8 cellular contexts compared by ENCODE assay signal in genomic region chr6:136251394-136251793, GRCh38. TPM values are rescaled to one million over a fixed set of nuclear protein-coding genes. Genes with fewer than 3 reads are reported as not detected.
A peak's percentile ranks its signal among the peaks of the same experiment; 100 is the strongest.
DNase-seq lines count a peak whose midpoint lies in the region; ATAC-seq and TF ChIP-seq lines count a peak whose summit lies in the region.
"Had no signal": no experiment of that assay in that cellular context is flagged by ENCODE, and none has a peak within 500 bp of the region (broad histone marks: within the 10 kb centered on the region; RNA-seq: fewer than 3 reads in every experiment).

No MANE protein-coding gene starts in this region.

- peaks cover 6% of the 10 kb centered on the region for H3F3A ChIP-seq in Loucy (ENCODE audit: low read depth)

- H3K4me3 Mint-ChIP-seq in activated naive CD8-positive, alpha-beta T cell treated with anti-CD3 and anti-CD28 coated beads for 36 hours = peak overlapping the region; percentile 91
- peak overlapping the region; percentile 92 to 93 (median 92) for H3K4me3 Mint-ChIP-seq in nephron

- no peaks in the 10 kb centered on the region for H3K27me3 Mint-ChIP-seq in activated naive CD8-positive, alpha-beta T cell treated with anti-CD3 and anti-CD28 coated beads for 36 hours
- no peaks in the 10 kb centered on the region for H3K27me3 Mint-ChIP-seq in nephron (ENCODE audit: low read depth)

- peak overlapping the region; percentile 86 for H3K4me2 ChIP-seq in Loucy (ENCODE audit: low read depth, low read length, poor library complexity, severe bottlenecking)

- no peaks in the 10 kb centered on the region; the same call in 1 of the 2 replicates for H3K36me3 ChIP-seq in Loucy (ENCODE audit: insufficient read depth, low read length)

- H3K9me3 Mint-ChIP-seq in activated naive CD8-positive, alpha-beta T cell treated with anti-CD3 and anti-CD28 coated beads for 36 hours = no peaks in the 10 kb centered on the region
- no peaks in the 10 kb centered on the region for H3K9me3 Mint-ChIP-seq in nephron

- no peaks in the 10 kb centered on the region for H3K9me2 ChIP-seq in Loucy (replicated peaks; ENCODE audit: low read depth, low read length)

- no peak overlapping the region for H3K27ac Mint-ChIP-seq in activated naive CD8-positive, alpha-beta T cell treated with anti-CD3 and anti-CD28 coated beads for 36 hours
- no peak overlapping the region for H3K27ac Mint-ChIP-seq in nephron

- H4K20me1 ChIP-seq in Loucy (ENCODE audit: insufficient read depth, low read length, poor library complexity, severe bottlenecking) = no peaks in the 10 kb centered on the region

- TF ChIP-seq CTCF in GM12864 (IDR thresholded peaks at IDR 0.05; ENCODE audit: low read depth, low read length, missing control alignments) (no peak), Loucy (conservative IDR thresholded peaks at IDR 0.05; ENCODE audit: low read length) (no peak), nephron (IDR thresholded peaks at IDR 0.05; ENCODE audit: unreplicated experiment in 3 of 3) (no peak)

- H3K4me3 ChIP-seq in GM12864 (ENCODE audit: low read depth, low read length) = peak overlapping the region; percentile 78; the same call in 1 of the 2 replicates
- H3K4me3 ChIP-seq in Loucy (ENCODE audit: low read length, poor library complexity, severe bottlenecking) = peak overlapping the region; percentile 92

- no peak overlapping the region for H3K9ac ChIP-seq in Loucy (ENCODE audit: low read depth, low read length, poor library complexity, severe bottlenecking)

- peaks cover 39% of the 10 kb centered on the region for H3K36me3 Mint-ChIP-seq in activated naive CD8-positive, alpha-beta T cell treated with anti-CD3 and anti-CD28 coated beads for 36 hours
- no peaks in the 10 kb centered on the region for H3K36me3 Mint-ChIP-seq in nephron (ENCODE audit: low read depth)

- ATAC-seq in GM21529 (IDR thresholded peaks at IDR 0.05; ENCODE audit: unreplicated experiment) = no peak

- DNase-seq in GM12864 (ENCODE audit: low read depth) = no peak
- no peak for DNase-seq in activated naive CD8-positive, alpha-beta T cell treated with anti-CD3 and anti-CD28 coated beads for 36 hours
- DNase-seq in H4 (ENCODE audit: low spot score) = no peak
- DNase-seq in amygdala (lab: John Stamatoyannopoulos, UW) = no peak
- DNase-seq: left lung had no signal

- H3K9me3 ChIP-seq in Loucy (ENCODE audit: insufficient read depth, low read depth, low read length) = no peaks in the 10 kb centered on the region
- H3K9me3 ChIP-seq: left lung had no signal

- H3K4me1 ChIP-seq in Loucy (ENCODE audit: insufficient read depth, low read length, poor library complexity, severe bottlenecking) = peaks cover 15% of the 10 kb centered on the region

- no peaks in the 10 kb centered on the region for H3K27me3 ChIP-seq in Loucy (ENCODE audit: insufficient read depth, low read length, poor library complexity, severe bottlenecking)
- H3K27me3 ChIP-seq: left lung had no signal

- H2AFZ ChIP-seq in Loucy (ENCODE audit: low read length) = no peak overlapping the region

- peaks cover 34% of the 10 kb centered on the region for H3K79me2 ChIP-seq in Loucy (ENCODE audit: insufficient read depth, low read length)

- H3K4me1 Mint-ChIP-seq in activated naive CD8-positive, alpha-beta T cell treated with anti-CD3 and anti-CD28 coated beads for 36 hours = peaks cover 33% of the 10 kb centered on the region
- peaks cover 14% of the 10 kb centered on the region for H3K4me1 Mint-ChIP-seq in nephron

RNA-seq across cellular contexts. Expression of gene MTFR2, which starts 1.3 kb away (rescaled TPM):
- total RNA-seq in activated naive CD8-positive, alpha-beta T cell treated with anti-CD3 and anti-CD28 coated beads for 36 hours = 10 to 100 TPM; 28.4 to 30.0 TPM
- 2.1 and 4.5 TPM in 2 replicates for total RNA-seq in H4 (2014; rRNA removed; shearing (Covaris generic))

RNA-seq across cellular contexts. Expression of gene BCLAF1, which starts 38.3 kb away (rescaled TPM):
- 100 to 1,000 TPM; 237 to 239 TPM for total RNA-seq in activated naive CD8-positive, alpha-beta T cell treated with anti-CD3 and anti-CD28 coated beads for 36 hours
- 70.0 and 71.3 TPM in 2 replicates for total RNA-seq in H4 (2014; rRNA removed; shearing (Covaris generic))
